Comparison of ENCODE assay signal across 8 cellular contexts in the genomic region with DNA sequence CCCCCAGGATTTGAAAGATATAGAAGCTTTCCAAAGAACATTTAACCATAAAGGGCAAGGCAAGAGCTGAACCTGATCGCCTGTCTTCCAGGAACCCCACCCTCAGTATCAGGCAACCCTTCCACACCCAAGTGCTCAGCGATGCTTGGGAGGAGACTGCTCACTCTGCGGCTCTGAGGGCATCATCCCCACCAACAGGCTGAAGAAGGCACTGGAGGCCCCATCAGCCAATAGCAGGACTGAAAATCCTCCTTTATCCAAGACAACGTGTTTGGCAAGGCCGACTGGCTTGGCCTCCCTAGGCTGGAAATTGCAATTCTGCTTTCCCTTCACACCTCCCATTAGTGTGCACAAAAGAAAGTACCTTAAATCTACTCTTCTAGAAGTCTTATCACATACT. TPM values are rescaled to one million over a fixed set of nuclear protein-coding genes. Genes with fewer than 3 reads are reported as not detected.
DNase-seq lines count a peak whose midpoint lies in the region; ATAC-seq lines count a peak whose summit lies in the region.

No MANE protein-coding gene starts in this region.

- intact Hi-C loops in left cardiac atrium (cut with DNase I) = no loop called here

- no peaks in the 10 kb centered on the region for H3K27me3 ChIP-seq in CD8-positive, alpha-beta memory T cell (ENCODE audit: insufficient read depth, low read length, poor library complexity, severe bottlenecking)

- peaks cover 0 to 30% (median 2%) of the 10 kb centered on the region in 3 donors for H3K36me3 Mint-ChIP-seq in CD8-positive, alpha-beta memory T cell

- H3K4me3 Mint-ChIP-seq in CD8-positive, alpha-beta memory T cell = peak overlapping the region; percentile 94 to 100 (median 96)

- no peak for DNase-seq in CD8-positive, alpha-beta memory T cell
- DNase-seq in MV-4-11 (lab: John Stamatoyannopoulos, UW) = peak; percentile 11
- peak; percentile 28 to 29 for DNase-seq in activated T-cell treated with anti-CD3 and anti-CD28 coated beads, Interleukin-2, amount 50 U/mL, for 48 hours
- peak; percentile 36 for DNase-seq in left cardiac atrium
- peak; percentile 68 for DNase-seq in pons (ENCODE audit: low spot score)
- no peak for DNase-seq in hepatic stellate cell (ENCODE audit: low spot score)
- no peak for DNase-seq in OCI-M2 (lab: John Stamatoyannopoulos, UW; ENCODE audit: unreplicated experiment)

- H3K27me3 Mint-ChIP-seq in CD8-positive, alpha-beta memory T cell = peaks cover 0 to 3% of the 10 kb centered on the region in 2 donors

- H3K4me1 Mint-ChIP-seq in CD8-positive, alpha-beta memory T cell = peaks cover 37 to 45% (median 41%) of the 10 kb centered on the region in 3 donors

- H3K4me1 ChIP-seq in CD8-positive, alpha-beta memory T cell (ENCODE audit: insufficient read depth, low read length) = peaks cover 35% of the 10 kb centered on the region

- no peaks in the 10 kb centered on the region for H3K9me3 Mint-ChIP-seq in CD8-positive, alpha-beta memory T cell

- H3K27ac ChIP-seq in CD8-positive, alpha-beta memory T cell (ENCODE audit: low read depth, low read length) = peak overlapping the region; percentile 99

- no peaks in the 10 kb centered on the region for H3K9me3 ChIP-seq in CD8-positive, alpha-beta memory T cell (ENCODE audit: low read length)

- peak overlapping the region; percentile 98 to 100 (median 99) for H3K27ac Mint-ChIP-seq in CD8-positive, alpha-beta memory T cell

- ATAC-seq in left cardiac atrium = peak in 1 of 2 donors; percentile 38
- no peak for ATAC-seq in activated CD4-positive, CD25-positive, alpha-beta regulatory T cell treated with anti-CD3 and anti-CD28 coated beads, Interleukin-2, amount 50 U/mL, for 24 hours

- CTCF ChIA-PET in CD8-positive, alpha-beta memory T cell (lab: Charles Lee) = interaction anchor here (0.7 to 4.0 kb wide), 7 partner anchors 9 to 188 kb away, joined by 3 to 31 read pairs (median 5); partner anchors contain the start of gene SKP1

- POLR2A ChIA-PET in CD8-positive, alpha-beta memory T cell (lab: Charles Lee) = interaction anchor here (0.7 to 3.6 kb wide), 10 partner anchors 10 to 297 kb away, joined by 3 to 41 read pairs (median 4); partner anchors contain the start of genes CDKL3, CDKN2AIPNL, SKP1 and VDAC1

- no peaks in the 10 kb centered on the region for H3K36me3 ChIP-seq in CD8-positive, alpha-beta memory T cell (ENCODE audit: insufficient read depth, low read length)

- peak overlapping the region; percentile 85 for H3K4me3 ChIP-seq in CD8-positive, alpha-beta memory T cell (ENCODE audit: low read length)

RNA-seq across cellular contexts. Expression of gene PPP2CA, which starts 1.4 kb away (rescaled TPM):
- total RNA-seq in CD8-positive, alpha-beta memory T cell = 100 to 1,000 TPM; 189 to 210 TPM
- 232 TPM for polyA plus RNA-seq in CD8-positive, alpha-beta memory T cell
- 100 to 1,000 TPM; 115 to 157 TPM for total RNA-seq in left cardiac atrium

RNA-seq across cellular contexts. Expression of gene SKP1, which starts 50.5 kb away (rescaled TPM):
- total RNA-seq in CD8-positive, alpha-beta memory T cell = 100 to 1,000 TPM; 264 to 280 TPM
- 1,187 TPM for polyA plus RNA-seq in CD8-positive, alpha-beta memory T cell
- 100 to 1,000 TPM; 391 to 436 TPM for total RNA-seq in left cardiac atrium

Comparison
In these comparisons a context has a peak if more than half of its experiments do, and no peak if none do; other contexts are left out.
1. DNase-seq: peak in MV-4-11 (single experiment), activated T-cell treated with anti-CD3 and anti-CD28 coated beads, Interleukin-2, amount 50 U/mL, for 48 hours (2 of 2), left cardiac atrium (single experiment) and pons (single experiment); none in CD8-positive, alpha-beta memory T cell (0 of 5), hepatic stellate cell (single experiment) and OCI-M2 (single experiment).